Comparison of ENCODE assay signal across 15 cellular contexts in genomic region chr21:46021978-46022544, GRCh38. TPM values are rescaled to one million over a fixed set of nuclear protein-coding genes. Genes with fewer than 3 reads are reported as not detected.
DNase-seq lines count a peak whose midpoint lies in the region; ATAC-seq and TF ChIP-seq lines count a peak whose summit lies in the region.
"Had no signal": no experiment of that assay in that cellular context is flagged by ENCODE, and none has a peak within 500 bp of the region (broad histone marks: within the 10 kb centered on the region; RNA-seq: fewer than 3 reads in every experiment).

No MANE protein-coding gene starts in this region.

- no peak for TF ChIP-seq POLR2A in Peyer's patch (IDR thresholded peaks at IDR 0.05)

- H3K4me3 ChIP-seq in AG10803 (ENCODE audit: low read length) (peak overlapping the region; percentile 21), Peyer's patch (no peak overlapping the region)
- H3K4me3 ChIP-seq: BLaER1 treated with 17β-estradiol and CSF1 and Interleukin-3, amounts not matched to agents 10 nM and 100 nM; dorsolateral prefrontal cortex; SJSA1 had no signal

- intact Hi-C loops in left ventricle myocardium superior (cut with micrococcal nuclease): no loop called here
- intact Hi-C loops in posterior vena cava (cut with DNase I): no loop called here

- peak overlapping the region in 3 of 4 donors; percentile 28 to 77 (median 57) for H3K27ac ChIP-seq in Peyer's patch
- H3K27ac ChIP-seq: BLaER1 treated with 17β-estradiol and CSF1 and Interleukin-3, amounts not matched to agents 10 nM and 100 nM; dorsolateral prefrontal cortex; SJSA1 had no signal

- no peaks in the 10 kb centered on the region for H3K4me1 ChIP-seq in Peyer's patch
- H3K4me1 ChIP-seq: SJSA1 had no signal

- TF ChIP-seq CTCF in AG10803 (conservative IDR thresholded peaks at IDR 0.05; ENCODE audit: low read length) (peak; percentile 39), Peyer's patch (IDR thresholded peaks at IDR 0.05) (no peak)

- no peaks in the 10 kb centered on the region for H3K27me3 ChIP-seq in Peyer's patch
- H3K27me3 ChIP-seq: BLaER1 treated with 17β-estradiol and CSF1 and Interleukin-3, amounts not matched to agents 10 nM and 100 nM had no signal

- no peaks in the 10 kb centered on the region for H3K9me3 ChIP-seq in Peyer's patch
- H3K9me3 ChIP-seq: SJSA1 had no signal

- ATAC-seq in left ventricle myocardium superior: peak; percentile 92
- no peak for ATAC-seq in GM19328 (IDR thresholded peaks at IDR 0.05; ENCODE audit: unreplicated experiment)
- ATAC-seq: activated naive CD8-positive, alpha-beta T cell treated with anti-CD3 and anti-CD28 coated beads, Interleukin-2, amount 50 U/mL, for 24 hours; stimulated activated naive B cell treated with anti-CD40 and anti-IgM and Interleukin-4, amounts not matched to agents 10 μg/mL and 1 μg/mL and 100 μg/mL, for 72 hours had no signal

- peak; percentile 96 for DNase-seq in AG10803 (ENCODE audit: low read depth)
- peak in 2 of 3 donors; percentile 48 to 55 for DNase-seq in Peyer's patch
- peak; percentile 82 for DNase-seq in left ventricle myocardium superior
- peak; percentile 92 for DNase-seq in posterior vena cava (ENCODE audit: low spot score)
- no peak for DNase-seq in NCI-H1930 (lab: John Stamatoyannopoulos, UW)
- DNase-seq in NCI-H82 (lab: John Stamatoyannopoulos, UW): no peak
- DNase-seq in GDM1 (lab: John Stamatoyannopoulos, UW): no peak
- DNase-seq: activated naive CD8-positive, alpha-beta T cell treated with anti-CD3 and anti-CD28 coated beads, Interleukin-2, amount 50 U/mL, for 24 hours; dorsolateral prefrontal cortex; KG1; stimulated activated CD4-positive, alpha-beta T cell treated with anti-CD3 and anti-CD28 coated beads, Interleukin-4, amount 100 ng/mL, for 24 hours; stimulated activated naive B cell treated with anti-CD40 and anti-IgM and Interleukin-4, amounts not matched to agents 10 μg/mL and 1 μg/mL and 100 μg/mL, for 72 hours had no signal

- H3K36me3 ChIP-seq in Peyer's patch: no peaks in the 10 kb centered on the region
- H3K36me3 ChIP-seq: BLaER1 treated with 17β-estradiol and CSF1 and Interleukin-3, amounts not matched to agents 10 nM and 100 nM; SJSA1 had no signal

RNA-seq across cellular contexts. Expression of gene COL6A1, which starts 40.5 kb away (rescaled TPM):
- total RNA-seq in Peyer's patch (100 to 1,000 TPM in 3 of 4 donors, 10 to 100 TPM in 1; 37.7 to 458 (median 161) TPM), left ventricle myocardium superior (188 TPM), posterior vena cava (100 to 1,000 TPM; 606 to 689 TPM)

Comparison
In these comparisons a context has a peak if more than half of its experiments do, and no peak if none do; other contexts are left out.
1. DNase-seq: peak in AG10803 (single experiment), Peyer's patch (2 of 3), left ventricle myocardium superior (single experiment) and posterior vena cava (single experiment); none in NCI-H1930 (0 of 2), NCI-H82 (single experiment) and GDM1 (single experiment).